19 cellular contexts compared by ENCODE assay signal in the genomic region with DNA sequence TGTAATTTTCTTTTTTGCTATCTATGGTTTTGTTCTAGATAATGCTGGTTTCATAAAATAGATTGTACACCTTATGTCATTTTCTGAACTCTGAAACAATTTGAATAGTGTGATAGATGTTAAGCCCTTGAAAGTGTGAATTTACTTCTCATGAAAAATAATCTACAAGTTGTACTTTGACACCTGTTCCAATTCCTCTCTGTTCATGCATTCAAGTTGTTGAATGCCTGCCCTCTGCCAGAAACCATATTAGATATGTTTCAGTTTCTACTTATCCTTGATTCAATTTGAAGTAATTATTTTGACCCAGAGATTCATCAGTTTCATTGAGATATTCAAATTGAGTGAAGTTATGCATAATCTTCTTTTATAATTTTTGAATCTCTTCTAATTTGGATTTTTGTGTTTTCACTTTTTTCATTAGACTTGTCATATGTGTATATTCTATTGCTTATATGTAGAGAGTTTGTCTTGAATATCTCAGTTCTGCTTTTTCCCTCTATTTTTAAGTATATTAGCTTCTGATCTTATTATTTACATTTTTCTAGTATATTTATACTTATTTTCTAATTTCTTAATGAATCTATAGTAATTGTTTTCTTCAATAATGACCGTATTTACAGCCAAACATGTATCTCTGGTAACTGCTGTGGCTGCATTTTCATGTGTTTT.
DNase-seq lines count a peak whose midpoint lies in the region; ATAC-seq and TF ChIP-seq lines count a peak whose summit lies in the region.
"Had no signal": no experiment of that assay in that cellular context is flagged by ENCODE, and none has a peak within 500 bp of the region (broad histone marks: within the 10 kb centered on the region; RNA-seq: fewer than 3 reads in every experiment).

No MANE protein-coding gene starts in this region.

- H3K9me3 Mint-ChIP-seq in WTC11, result no peaks in the 10 kb centered on the region
- no peaks in the 10 kb centered on the region for H3K9me3 Mint-ChIP-seq in activated T-helper 1 cell treated with anti-CD3 and anti-CD28 coated beads, Interleukin-12 subunit alpha, Interleukin-12 subunit beta, Interleukin-2, Interleukin-4 antibody, amounts not matched to agents 30 ng/mL and 10 ng/mL and 1 ng/mL, durations not matched to agents 14 hours and 24 hours and 36 hours
- H3K9me3 Mint-ChIP-seq: activated CD4-positive, alpha-beta memory T cell treated with anti-CD3 and anti-CD28 coated beads, Interleukin-2, amount 10 ng/mL, durations not matched to agents 7 days and 5 days; activated naive CD8-positive, alpha-beta T cell treated with anti-CD3 and anti-CD28 coated beads, Interleukin-2, amount 50 U/mL, for 24 hours; neural progenitor cell had no signal

- H3K4me3 Mint-ChIP-seq in WTC11, result no peak overlapping the region
- no peak overlapping the region for H3K4me3 Mint-ChIP-seq in activated T-helper 1 cell treated with anti-CD3 and anti-CD28 coated beads, Interleukin-12 subunit alpha, Interleukin-12 subunit beta, Interleukin-2, Interleukin-4 antibody, amounts not matched to agents 30 ng/mL and 10 ng/mL and 1 ng/mL, durations not matched to agents 14 hours and 24 hours and 36 hours
- H3K4me3 Mint-ChIP-seq: activated CD4-positive, alpha-beta memory T cell treated with anti-CD3 and anti-CD28 coated beads, Interleukin-2, amount 10 ng/mL, durations not matched to agents 7 days and 5 days; activated naive CD8-positive, alpha-beta T cell treated with anti-CD3 and anti-CD28 coated beads, Interleukin-2, amount 50 U/mL, for 24 hours; neural progenitor cell had no signal

- intact Hi-C loops in activated T-helper 1 cell treated with anti-CD3 and anti-CD28 coated beads, Interleukin-12 subunit alpha, Interleukin-12 subunit beta, Interleukin-2, Interleukin-4 antibody, amounts not matched to agents 30 ng/mL and 10 ng/mL and 1 ng/mL, durations not matched to agents 14 hours and 24 hours and 36 hours (cut with micrococcal nuclease), result no loop called here

- no peaks in the 10 kb centered on the region for H3K36me3 Mint-ChIP-seq in WTC11
- H3K36me3 Mint-ChIP-seq in activated T-helper 1 cell treated with anti-CD3 and anti-CD28 coated beads, Interleukin-12 subunit alpha, Interleukin-12 subunit beta, Interleukin-2, Interleukin-4 antibody, amounts not matched to agents 30 ng/mL and 10 ng/mL and 1 ng/mL, durations not matched to agents 14 hours and 24 hours and 36 hours (ENCODE audit: low read depth), result no peaks in the 10 kb centered on the region
- H3K36me3 Mint-ChIP-seq: neural progenitor cell had no signal

- DNase-seq in RPMI8226 (peak; percentile 11), WTC11 (ENCODE audit: low spot score) (no peak), substantia nigra (lab: John Stamatoyannopoulos, UW) (no peak), inferior parietal cortex (ENCODE audit: extremely low spot score) (no peak)
- no peak for DNase-seq in activated T-helper 1 cell treated with anti-CD3 and anti-CD28 coated beads, Interleukin-12 subunit alpha, Interleukin-12 subunit beta, Interleukin-2, Interleukin-4 antibody, amounts not matched to agents 30 ng/mL and 10 ng/mL and 1 ng/mL, durations not matched to agents 14 hours and 24 hours and 36 hours (ENCODE audit: low spot score)
- DNase-seq: activated CD4-positive, alpha-beta memory T cell treated with anti-CD3 and anti-CD28 coated beads, Interleukin-2, amount 10 ng/mL, durations not matched to agents 7 days and 5 days; activated naive CD8-positive, alpha-beta T cell treated with anti-CD3 and anti-CD28 coated beads, Interleukin-2, amount 50 U/mL, for 24 hours; activated T-cell treated with anti-CD3 and anti-CD28 coated beads, Interleukin-2, amount 50 U/mL, for 48 hours; GOT3; heart right ventricle; NCI-H2029 treated with DMSO at 0.1 percent for 48 hours; retina; SK-N-SH; stimulated activated CD4-positive, alpha-beta T cell treated with anti-CD3 and anti-CD28 coated beads, Interleukin-1b, Interleukin-23, amount 100 ng/mL, for 48 hours had no signal

- peak; percentile 86 for ATAC-seq in GM18858 (IDR thresholded peaks at IDR 0.05; ENCODE audit: unreplicated experiment)
- peak; percentile 54 for ATAC-seq in GM21447 (IDR thresholded peaks at IDR 0.05; ENCODE audit: unreplicated experiment)
- peak; percentile 60 for ATAC-seq in HG02973 (IDR thresholded peaks at IDR 0.05; ENCODE audit: unreplicated experiment)
- no peak for ATAC-seq in WTC11
- ATAC-seq: activated naive CD8-positive, alpha-beta T cell treated with anti-CD3 and anti-CD28 coated beads, Interleukin-2, amount 50 U/mL, for 24 hours; heart right ventricle had no signal

- H3K4me1 Mint-ChIP-seq in WTC11, result peaks cover 38% of the 10 kb centered on the region
- no peaks in the 10 kb centered on the region for H3K4me1 Mint-ChIP-seq in activated T-helper 1 cell treated with anti-CD3 and anti-CD28 coated beads, Interleukin-12 subunit alpha, Interleukin-12 subunit beta, Interleukin-2, Interleukin-4 antibody, amounts not matched to agents 30 ng/mL and 10 ng/mL and 1 ng/mL, durations not matched to agents 14 hours and 24 hours and 36 hours (ENCODE audit: low read depth)
- H3K4me1 Mint-ChIP-seq: activated CD4-positive, alpha-beta memory T cell treated with anti-CD3 and anti-CD28 coated beads, Interleukin-2, amount 10 ng/mL, durations not matched to agents 7 days and 5 days; activated naive CD8-positive, alpha-beta T cell treated with anti-CD3 and anti-CD28 coated beads, Interleukin-2, amount 50 U/mL, for 24 hours had no signal

- no peak overlapping the region for H3K27ac ChIP-seq in substantia nigra (ENCODE audit: low read depth, low read length, poor library complexity, severe bottlenecking)
- H3K27ac ChIP-seq: heart right ventricle, neural progenitor cell, suprapubic skin had no signal

- CTCF ChIA-PET in WTC11 (lab: Charles Lee), result no interaction called here

- H3K27ac Mint-ChIP-seq in WTC11, result no peak overlapping the region
- H3K27ac Mint-ChIP-seq in activated T-helper 1 cell treated with anti-CD3 and anti-CD28 coated beads, Interleukin-12 subunit alpha, Interleukin-12 subunit beta, Interleukin-2, Interleukin-4 antibody, amounts not matched to agents 30 ng/mL and 10 ng/mL and 1 ng/mL, durations not matched to agents 14 hours and 24 hours and 36 hours, result no peak overlapping the region
- H3K27ac Mint-ChIP-seq: activated CD4-positive, alpha-beta memory T cell treated with anti-CD3 and anti-CD28 coated beads, Interleukin-2, amount 10 ng/mL, durations not matched to agents 7 days and 5 days; activated naive CD8-positive, alpha-beta T cell treated with anti-CD3 and anti-CD28 coated beads, Interleukin-2, amount 50 U/mL, for 24 hours; neural progenitor cell had no signal

- TF ChIP-seq CTCF in WTC11 (IDR thresholded peaks at IDR 0.05), result no peak

- POLR2A ChIA-PET in WTC11 (lab: Charles Lee), result no interaction called here

- peaks cover 6% of the 10 kb centered on the region for H3K27me3 Mint-ChIP-seq in WTC11 (ENCODE audit: low read depth)
- no peaks in the 10 kb centered on the region for H3K27me3 Mint-ChIP-seq in activated T-helper 1 cell treated with anti-CD3 and anti-CD28 coated beads, Interleukin-12 subunit alpha, Interleukin-12 subunit beta, Interleukin-2, Interleukin-4 antibody, amounts not matched to agents 30 ng/mL and 10 ng/mL and 1 ng/mL, durations not matched to agents 14 hours and 24 hours and 36 hours (ENCODE audit: insufficient read depth)
- H3K27me3 Mint-ChIP-seq: activated naive CD8-positive, alpha-beta T cell treated with anti-CD3 and anti-CD28 coated beads, Interleukin-2, amount 50 U/mL, for 24 hours had no signal

TF ChIP-seq in WTC11, 78 proteins besides CTCF, POLR2A, EP300 and RAD21 (continues in another document):
- no peak for TF ChIP-seq JUN (CRISPR knock-in tag; IDR thresholded peaks at IDR 0.05)
- TF ChIP-seq, protein P1, sequence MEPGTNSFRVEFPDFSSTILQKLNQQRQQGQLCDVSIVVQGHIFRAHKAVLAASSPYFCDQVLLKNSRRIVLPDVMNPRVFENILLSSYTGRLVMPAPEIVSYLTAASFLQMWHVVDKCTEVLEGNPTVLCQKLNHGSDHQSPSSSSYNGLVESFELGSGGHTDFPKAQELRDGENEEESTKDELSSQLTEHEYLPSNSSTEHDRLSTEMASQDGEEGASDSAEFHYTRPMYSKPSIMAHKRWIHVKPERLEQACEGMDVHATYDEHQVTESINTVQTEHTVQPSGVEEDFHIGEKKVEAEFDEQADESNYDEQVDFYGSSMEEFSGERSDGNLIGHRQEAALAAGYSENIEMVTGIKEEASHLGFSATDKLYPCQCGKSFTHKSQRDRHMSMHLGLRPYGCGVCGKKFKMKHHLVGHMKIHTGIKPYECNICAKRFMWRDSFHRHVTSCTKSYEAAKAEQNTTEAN (CRISPR knock-in tag; IDR thresholded peaks at IDR 0.05), result no peak
- no peak for TF ChIP-seq SP1 (CRISPR knock-in tag; conservative IDR thresholded peaks at IDR 0.05)
- TF ChIP-seq ZMAT4 (CRISPR knock-in tag; IDR thresholded peaks at IDR 0.05), result no peak
- no peak for TF ChIP-seq NFYB (CRISPR knock-in tag; conservative IDR thresholded peaks at IDR 0.05; ENCODE audit: low read depth)
- TF ChIP-seq, protein P2, sequence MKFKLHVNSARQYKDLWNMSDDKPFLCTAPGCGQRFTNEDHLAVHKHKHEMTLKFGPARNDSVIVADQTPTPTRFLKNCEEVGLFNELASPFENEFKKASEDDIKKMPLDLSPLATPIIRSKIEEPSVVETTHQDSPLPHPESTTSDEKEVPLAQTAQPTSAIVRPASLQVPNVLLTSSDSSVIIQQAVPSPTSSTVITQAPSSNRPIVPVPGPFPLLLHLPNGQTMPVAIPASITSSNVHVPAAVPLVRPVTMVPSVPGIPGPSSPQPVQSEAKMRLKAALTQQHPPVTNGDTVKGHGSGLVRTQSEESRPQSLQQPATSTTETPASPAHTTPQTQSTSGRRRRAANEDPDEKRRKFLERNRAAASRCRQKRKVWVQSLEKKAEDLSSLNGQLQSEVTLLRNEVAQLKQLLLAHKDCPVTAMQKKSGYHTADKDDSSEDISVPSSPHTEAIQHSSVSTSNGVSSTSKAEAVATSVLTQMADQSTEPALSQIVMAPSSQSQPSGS (CRISPR knock-in tag; IDR thresholded peaks at IDR 0.05; ENCODE audit: borderline replicate concordance, low read depth), result no peak
- TF ChIP-seq USF1 (CRISPR knock-in tag; IDR thresholded peaks at IDR 0.05), result no peak
- no peak for TF ChIP-seq ESRRA (CRISPR knock-in tag; IDR thresholded peaks at IDR 0.05; ENCODE audit: borderline replicate concordance)
- TF ChIP-seq ZNF423 (CRISPR knock-in tag; IDR thresholded peaks at IDR 0.05), result no peak
- no peak for TF ChIP-seq ZNF138 (CRISPR knock-in tag; conservative IDR thresholded peaks at IDR 0.05)
